22 cellular contexts compared by ENCODE assay signal in genomic region chr11:45374632-45375031, GRCh38.
DNase-seq lines count a peak whose midpoint lies in the region; ATAC-seq and TF ChIP-seq lines count a peak whose summit lies in the region.
"Had no signal": no experiment of that assay in that cellular context is flagged by ENCODE, and none has a peak within 500 bp of the region (broad histone marks: within the 10 kb centered on the region; RNA-seq: fewer than 3 reads in every experiment).

No MANE protein-coding gene starts in this region.

- no peak overlapping the region for H3K14ac ChIP-seq in mesenchymal stem cell (ENCODE audit: low read length in 2 of 2)

- no peak overlapping the region for H3K23ac ChIP-seq in mesenchymal stem cell (ENCODE audit: low read length in 2 of 2)

- H3K4me3 ChIP-seq in CD8-positive, alpha-beta T cell (ENCODE audit: low read depth, low read length): no peak overlapping the region
- H3K4me3 ChIP-seq in WERI-Rb-1 (ENCODE audit: low read depth, low read length): peak overlapping the region; percentile 21
- H3K4me3 ChIP-seq in mesenchymal stem cell (ENCODE audit: insufficient read depth in 1 of 2, low read depth in 1 of 2, low read length in 2 of 2): no peak overlapping the region
- H3K4me3 ChIP-seq: A549, lung, MG63, Peyer's patch, sigmoid colon had no signal

- no peak overlapping the region for H2AFZ ChIP-seq in mesenchymal stem cell (ENCODE audit: low read depth, low read length)

- no peak overlapping the region for H3K27ac Mint-ChIP-seq in activated CD8-positive, alpha-beta T cell treated with anti-CD3 and anti-CD28 coated beads, Interleukin-2, amount 10 ng/mL, durations not matched to agents 7 days and 5 days
- no peak overlapping the region for H3K27ac Mint-ChIP-seq in activated CD8-positive, alpha-beta T cell treated with anti-CD3 and anti-CD28 coated beads for 36 hours
- H3K27ac Mint-ChIP-seq in CD8-positive, alpha-beta T cell: no peak overlapping the region
- H3K27ac Mint-ChIP-seq in activated T-cell treated with anti-CD3 and anti-CD28 coated beads, Interleukin-2, amount 50 U/mL, for 24 hours: no peak overlapping the region
- H3K27ac Mint-ChIP-seq: activated B cell treated with CpG ODN at 0.5 μM for 24 hours; activated T-helper 2 cell treated with anti-CD3 and anti-CD28 coated beads, Interferon-gamma antibody, Interleukin-2, Interleukin-4, amounts not matched to agents 10 μg/mL and 5 μg/mL and 100 μg/mL, durations not matched to agents 14 hours and 24 hours and 36 hours; nephron had no signal

- no peaks in the 10 kb centered on the region for H3K9me3 ChIP-seq in CD8-positive, alpha-beta T cell (ENCODE audit: low read length)
- H3K9me3 ChIP-seq in WERI-Rb-1 (ENCODE audit: severe bottlenecking) (no peaks in the 10 kb centered on the region), mesenchymal stem cell (ENCODE audit: control insufficient read depth, low read length) (no peaks in the 10 kb centered on the region)
- H3K9me3 ChIP-seq: A549, MG63, Peyer's patch, sigmoid colon had no signal

- no peak overlapping the region for H2BK15ac ChIP-seq in mesenchymal stem cell (ENCODE audit: low read depth, poor library complexity, severe bottlenecking)

- H3K36me3 Mint-ChIP-seq in activated CD8-positive, alpha-beta T cell treated with anti-CD3 and anti-CD28 coated beads, Interleukin-2, amount 10 ng/mL, durations not matched to agents 7 days and 5 days (ENCODE audit: low read depth): no peaks in the 10 kb centered on the region
- no peaks in the 10 kb centered on the region for H3K36me3 Mint-ChIP-seq in activated CD8-positive, alpha-beta T cell treated with anti-CD3 and anti-CD28 coated beads for 36 hours (ENCODE audit: low read depth)
- H3K36me3 Mint-ChIP-seq in CD8-positive, alpha-beta T cell: no peaks in the 10 kb centered on the region
- no peaks in the 10 kb centered on the region for H3K36me3 Mint-ChIP-seq in activated T-cell treated with anti-CD3 and anti-CD28 coated beads, Interleukin-2, amount 50 U/mL, for 24 hours (ENCODE audit: low read depth)

- ATAC-seq in activated CD8-positive, alpha-beta T cell treated with anti-CD3 and anti-CD28 coated beads, Interleukin-2, amount 10 ng/mL, durations not matched to agents 7 days and 5 days: peak; percentile 69
- ATAC-seq in activated CD8-positive, alpha-beta T cell treated with anti-CD3 and anti-CD28 coated beads for 36 hours: no peak
- peak; percentile 70 for ATAC-seq in CD8-positive, alpha-beta T cell
- ATAC-seq in HG02763 (IDR thresholded peaks at IDR 0.05; ENCODE audit: unreplicated experiment): no peak
- ATAC-seq: A549, esophagus mucosa, SK-N-SH treated with all-trans-retinoic acid at 6 μM for 48 hours had no signal

- CTCF ChIA-PET in activated CD8-positive, alpha-beta T cell treated with anti-CD3 and anti-CD28 coated beads, Interleukin-2, amount 10 ng/mL, durations not matched to agents 7 days and 5 days (lab: Charles Lee): interaction anchor here (0.6 to 1.8 kb wide), 2 partner anchors 10 to 397 kb away, joined by 3 to 6 read pairs; no protein-coding TSS in a partner anchor
- CTCF ChIA-PET in activated CD8-positive, alpha-beta T cell treated with anti-CD3 and anti-CD28 coated beads for 36 hours (lab: Charles Lee): interaction anchor here (1.3 to 2.8 kb wide), 2 partner anchors 34 to 397 kb away, joined by 3 to 11 read pairs; no protein-coding TSS in a partner anchor
- CTCF ChIA-PET in CD8-positive, alpha-beta T cell (lab: Charles Lee): interaction anchor here (0.6 kb wide), 1 partner anchor 264 kb away, joined by 3 read pairs; no protein-coding TSS in a partner anchor

- H2BK120ac ChIP-seq in mesenchymal stem cell (ENCODE audit: low read depth, low read length): no peak overlapping the region

- no peak overlapping the region for H4K91ac ChIP-seq in mesenchymal stem cell (ENCODE audit: low read length)

- H2BK12ac ChIP-seq in mesenchymal stem cell (ENCODE audit: low read length in 2 of 2): no peak overlapping the region

- H3K4me1 ChIP-seq in CD8-positive, alpha-beta T cell (ENCODE audit: insufficient read depth, low read length): peaks cover 9% of the 10 kb centered on the region
- peaks cover 9% of the 10 kb centered on the region for H3K4me1 ChIP-seq in mesenchymal stem cell (ENCODE audit: control insufficient read depth, insufficient read depth, low read depth, low read length)
- H3K4me1 ChIP-seq: A549, Peyer's patch had no signal

- POLR2A ChIA-PET in activated CD8-positive, alpha-beta T cell treated with anti-CD3 and anti-CD28 coated beads, Interleukin-2, amount 10 ng/mL, durations not matched to agents 7 days and 5 days (lab: Charles Lee): no interaction called here
- POLR2A ChIA-PET in activated CD8-positive, alpha-beta T cell treated with anti-CD3 and anti-CD28 coated beads for 36 hours (lab: Charles Lee): no interaction called here
- POLR2A ChIA-PET in CD8-positive, alpha-beta T cell (lab: Charles Lee): no interaction called here

- H3K4me3 Mint-ChIP-seq in activated CD8-positive, alpha-beta T cell treated with anti-CD3 and anti-CD28 coated beads, Interleukin-2, amount 10 ng/mL, durations not matched to agents 7 days and 5 days: no peak overlapping the region
- no peak overlapping the region for H3K4me3 Mint-ChIP-seq in activated CD8-positive, alpha-beta T cell treated with anti-CD3 and anti-CD28 coated beads for 36 hours
- H3K4me3 Mint-ChIP-seq in CD8-positive, alpha-beta T cell: no peak overlapping the region
- H3K4me3 Mint-ChIP-seq in activated T-cell treated with anti-CD3 and anti-CD28 coated beads, Interleukin-2, amount 50 U/mL, for 24 hours: no peak overlapping the region
- H3K4me3 Mint-ChIP-seq: activated B cell treated with CpG ODN at 0.5 μM for 24 hours, nephron had no signal

- H3K79me1 ChIP-seq in mesenchymal stem cell (replicated peaks; ENCODE audit: low read length, poor library complexity, severe bottlenecking): no peaks in the 10 kb centered on the region

- no peak overlapping the region for H3K4ac ChIP-seq in mesenchymal stem cell (ENCODE audit: low read depth in 1 of 2, low read length in 2 of 2)

- no peak overlapping the region for H3K4me2 ChIP-seq in mesenchymal stem cell (ENCODE audit: low read length, poor library complexity, severe bottlenecking)
- H3K4me2 ChIP-seq: A549 had no signal

- H3K9ac ChIP-seq in mesenchymal stem cell (ENCODE audit: low read length): no peak overlapping the region

- no peak overlapping the region for H4K8ac ChIP-seq in mesenchymal stem cell (ENCODE audit: low read length)

- no peak overlapping the region for H3K18ac ChIP-seq in mesenchymal stem cell (ENCODE audit: low read depth in 1 of 2, low read length in 2 of 2)

- no peaks in the 10 kb centered on the region for H3K27me3 ChIP-seq in CD8-positive, alpha-beta T cell (ENCODE audit: insufficient read depth, low read length)
- H3K27me3 ChIP-seq in WERI-Rb-1 (ENCODE audit: insufficient read depth, low read depth, severe bottlenecking): no peaks in the 10 kb centered on the region
- H3K27me3 ChIP-seq in mesenchymal stem cell (ENCODE audit: control insufficient read depth in 1 of 2, insufficient read depth in 1 of 2, low read length in 2 of 2): peaks cover 10 to 78% of the 10 kb centered on the region in 2 experiments
- H3K27me3 ChIP-seq: MG63, Peyer's patch had no signal

- H3K27ac ChIP-seq in CD8-positive, alpha-beta T cell (ENCODE audit: low read depth, low read length): no peak overlapping the region
- H3K27ac ChIP-seq in WERI-Rb-1 (peak overlapping the region; percentile 88), mesenchymal stem cell (ENCODE audit: low read length, poor library complexity, severe bottlenecking) (no peak overlapping the region)
- H3K27ac ChIP-seq: A549, Peyer's patch, sigmoid colon had no signal

- no peak for TF ChIP-seq CTCF in activated CD8-positive, alpha-beta T cell treated with anti-CD3 and anti-CD28 coated beads for 36 hours (IDR thresholded peaks at IDR 0.05)
- TF ChIP-seq CTCF in CD8-positive, alpha-beta T cell (IDR thresholded peaks at IDR 0.05): no peak
- TF ChIP-seq CTCF in WERI-Rb-1 (IDR thresholded peaks at IDR 0.05; ENCODE audit: low read depth, low read length): no peak

- peaks cover 8% of the 10 kb centered on the region for H3K4me1 Mint-ChIP-seq in activated CD8-positive, alpha-beta T cell treated with anti-CD3 and anti-CD28 coated beads, Interleukin-2, amount 10 ng/mL, durations not matched to agents 7 days and 5 days (ENCODE audit: low read depth)
- peaks cover 13% of the 10 kb centered on the region for H3K4me1 Mint-ChIP-seq in activated CD8-positive, alpha-beta T cell treated with anti-CD3 and anti-CD28 coated beads for 36 hours (ENCODE audit: low read depth)
- peaks cover 22% of the 10 kb centered on the region for H3K4me1 Mint-ChIP-seq in CD8-positive, alpha-beta T cell (ENCODE audit: low read depth)
- H3K4me1 Mint-ChIP-seq in activated T-cell treated with anti-CD3 and anti-CD28 coated beads, Interleukin-2, amount 50 U/mL, for 24 hours (ENCODE audit: low read depth): peaks cover 22% of the 10 kb centered on the region

- no peak overlapping the region for H2AK5ac ChIP-seq in mesenchymal stem cell (ENCODE audit: low read length, severe bottlenecking)

- H3K27me3 Mint-ChIP-seq in activated CD8-positive, alpha-beta T cell treated with anti-CD3 and anti-CD28 coated beads, Interleukin-2, amount 10 ng/mL, durations not matched to agents 7 days and 5 days (ENCODE audit: low read depth): peaks cover 16% of the 10 kb centered on the region
- H3K27me3 Mint-ChIP-seq in activated CD8-positive, alpha-beta T cell treated with anti-CD3 and anti-CD28 coated beads for 36 hours: peaks cover 3% of the 10 kb centered on the region
- peaks cover 9% of the 10 kb centered on the region for H3K27me3 Mint-ChIP-seq in CD8-positive, alpha-beta T cell (ENCODE audit: low read depth)
- peaks cover 11% of the 10 kb centered on the region for H3K27me3 Mint-ChIP-seq in activated T-cell treated with anti-CD3 and anti-CD28 coated beads, Interleukin-2, amount 50 U/mL, for 24 hours

- no peaks in the 10 kb centered on the region for H3K9me3 Mint-ChIP-seq in activated CD8-positive, alpha-beta T cell treated with anti-CD3 and anti-CD28 coated beads, Interleukin-2, amount 10 ng/mL, durations not matched to agents 7 days and 5 days (ENCODE audit: insufficient read depth)
- no peaks in the 10 kb centered on the region for H3K9me3 Mint-ChIP-seq in activated CD8-positive, alpha-beta T cell treated with anti-CD3 and anti-CD28 coated beads for 36 hours
- no peaks in the 10 kb centered on the region for H3K9me3 Mint-ChIP-seq in CD8-positive, alpha-beta T cell
- H3K9me3 Mint-ChIP-seq in activated T-cell treated with anti-CD3 and anti-CD28 coated beads, Interleukin-2, amount 50 U/mL, for 24 hours: no peaks in the 10 kb centered on the region
- H3K9me3 Mint-ChIP-seq: activated B cell treated with CpG ODN at 0.5 μM for 24 hours; activated T-helper 2 cell treated with anti-CD3 and anti-CD28 coated beads, Interferon-gamma antibody, Interleukin-2, Interleukin-4, amounts not matched to agents 10 μg/mL and 5 μg/mL and 100 μg/mL, durations not matched to agents 14 hours and 24 hours and 36 hours; nephron had no signal

- H2BK5ac ChIP-seq in mesenchymal stem cell (ENCODE audit: low read depth, low read length, poor library complexity, severe bottlenecking): no peak overlapping the region

- intact Hi-C loops in activated CD8-positive, alpha-beta T cell treated with anti-CD3 and anti-CD28 coated beads for 36 hours (cut with micrococcal nuclease): loop anchor here (5.0 kb wide), 1 partner anchor 283 kb away; no protein-coding TSS in a partner anchor
- intact Hi-C loops in CD8-positive, alpha-beta T cell (cut with DNase I, micrococcal nuclease): no loop called here

- 76% methylated on average over 4 of the region's 4 CpGs for WGBS in mesenchymal stem cell

- H3K36me3 ChIP-seq in CD8-positive, alpha-beta T cell (ENCODE audit: insufficient read depth, low read length): no peaks in the 10 kb centered on the region
- H3K36me3 ChIP-seq in WERI-Rb-1 (peaks cover 24% of the 10 kb centered on the region), mesenchymal stem cell (ENCODE audit: control insufficient read depth in 1 of 2, insufficient read depth in 2 of 2, low read depth in 1 of 2, low read length in 2 of 2) (no peaks in the 10 kb centered on the region)
- H3K36me3 ChIP-seq: MG63, Peyer's patch, sigmoid colon had no signal

- no peak for DNase-seq in activated CD8-positive, alpha-beta T cell treated with anti-CD3 and anti-CD28 coated beads, Interleukin-2, amount 10 ng/mL, durations not matched to agents 7 days and 5 days
- DNase-seq in activated CD8-positive, alpha-beta T cell treated with anti-CD3 and anti-CD28 coated beads for 36 hours: no peak
- DNase-seq in CD8-positive, alpha-beta T cell: no peak
- DNase-seq in WERI-Rb-1 (no peak), mesenchymal stem cell (peak; percentile 37), NCI-H2081 (lab: John Stamatoyannopoulos, UW) (no peak)
- no peak for DNase-seq in activated T-cell treated with anti-CD3 and anti-CD28 coated beads, Interleukin-2, amount 50 U/mL, for 24 hours
- DNase-seq: activated B cell treated with CpG ODN at 0.5 μM for 24 hours, DMS 273 treated with DMSO at 0.1 percent for 48 hours, MG63, NCI-H146, NCI-H226, Peyer's patch, sigmoid colon, T-helper 9 cell had no signal

Comparison
In these comparisons a context has a peak if more than half of its experiments do, and no peak if none do; other contexts are left out.
1. ATAC-seq: peak in activated CD8-positive, alpha-beta T cell treated with anti-CD3 and anti-CD28 coated beads, Interleukin-2, amount 10 ng/mL, durations not matched to agents 7 days and 5 days (single experiment) and CD8-positive, alpha-beta T cell (single experiment); none in activated CD8-positive, alpha-beta T cell treated with anti-CD3 and anti-CD28 coated beads for 36 hours (single experiment) and HG02763 (single experiment).